Comparison of ENCODE assay signal across 8 cellular contexts in the genomic region with DNA sequence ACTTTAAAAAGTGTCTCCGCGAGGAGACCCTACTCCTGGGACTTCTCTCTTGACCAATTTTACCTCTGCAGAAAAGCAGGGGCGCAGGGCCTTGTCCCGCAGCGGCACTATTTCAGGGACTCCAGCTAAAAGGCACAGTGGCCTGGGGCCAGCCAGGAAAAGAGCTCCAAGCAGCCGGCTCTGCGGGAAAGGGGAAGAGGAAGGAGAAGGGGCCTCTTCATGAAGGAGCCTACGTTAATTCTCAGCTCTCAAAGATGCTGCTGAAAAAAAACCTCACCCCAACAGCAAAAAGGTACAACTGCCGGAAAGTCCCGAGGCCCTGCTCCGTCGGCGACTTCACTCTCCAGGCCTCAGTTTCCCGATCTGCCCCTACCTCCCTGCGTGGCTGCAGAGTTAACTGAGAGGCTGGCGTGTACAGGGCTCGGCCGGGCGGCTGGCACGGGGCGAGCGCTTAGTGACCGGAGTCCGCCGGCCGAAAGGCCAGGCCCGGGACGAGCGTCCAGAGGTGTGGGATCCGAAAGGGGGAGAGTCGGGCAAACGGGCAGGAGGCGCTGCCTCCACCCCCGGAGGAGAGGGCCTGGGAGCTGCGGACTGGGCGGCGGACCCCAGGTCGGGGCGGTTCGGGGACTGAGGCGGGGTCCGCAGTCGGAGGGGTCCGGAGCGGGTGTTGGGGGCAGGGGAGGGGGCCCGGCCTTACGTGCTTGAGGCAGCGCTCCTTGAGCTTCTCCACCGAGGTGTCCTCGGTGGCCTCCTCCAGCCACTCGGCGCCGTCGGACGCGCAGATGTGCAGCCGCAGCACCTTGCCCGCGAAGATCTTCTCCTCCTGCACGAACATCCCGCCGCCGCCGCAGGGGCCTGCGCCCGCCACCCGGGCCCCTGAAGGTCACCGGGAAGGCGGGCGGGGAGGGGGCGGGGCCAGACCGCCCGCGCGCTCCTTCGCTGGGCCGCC. TPM values are rescaled to one million over a fixed set of nuclear protein-coding genes. Genes with fewer than 3 reads are reported as not detected.
A peak's percentile ranks its signal among the peaks of the same experiment; 100 is the strongest.
DNase-seq lines count a peak whose midpoint lies in the region; ATAC-seq and TF ChIP-seq lines count a peak whose summit lies in the region.

No MANE protein-coding gene starts in this region.

- peaks cover 21% of the 10 kb centered on the region for H3K4me1 Mint-ChIP-seq in WTC11

- peak overlapping the region; percentile 68 for H2AFZ ChIP-seq in parathyroid adenoma

- peaks cover 5% of the 10 kb centered on the region for H3K79me2 ChIP-seq in parathyroid adenoma

- H3K9me3 ChIP-seq in AG04450 (ENCODE audit: control insufficient read depth, insufficient read depth, low read length) = no peaks in the 10 kb centered on the region; the same call in 1 of the 2 replicates
- H3K9me3 ChIP-seq in parathyroid adenoma (ENCODE audit: control insufficient read depth, low read length) = no peaks in the 10 kb centered on the region

- no peaks in the 10 kb centered on the region for H3K9me3 Mint-ChIP-seq in WTC11

- no peaks in the 10 kb centered on the region for H3K36me3 Mint-ChIP-seq in WTC11

- H3K27me3 ChIP-seq in AG04450 (ENCODE audit: control insufficient read depth, insufficient read depth, low read length) (peaks cover 11% of the 10 kb centered on the region), parathyroid adenoma (ENCODE audit: control insufficient read depth, insufficient read depth, low read length) (no peaks in the 10 kb centered on the region)

- peak; percentile 18 for ATAC-seq in GM18867 (IDR thresholded peaks at IDR 0.05; ENCODE audit: unreplicated experiment)
- ATAC-seq in HG03469 (IDR thresholded peaks at IDR 0.05; ENCODE audit: unreplicated experiment) = peak; percentile 4
- peak; percentile 38 for ATAC-seq in WTC11

- DNase-seq in AG04450 (ENCODE audit: low read depth, low spot score) = no peak
- no peak for DNase-seq in WTC11 (ENCODE audit: low spot score)
- DNase-seq in glomerular visceral epithelial cell (ENCODE audit: extremely low spot score) = peak; percentile 31
- no peak for DNase-seq in NCI-H2196 (lab: John Stamatoyannopoulos, UW; ENCODE audit: unreplicated experiment)
- no peak for DNase-seq in stimulated activated CD8-positive, alpha-beta memory T cell treated with anti-CD3 and anti-CD28 coated beads, Interleukin-4, amount 100 ng/mL, for 48 hours

- CTCF ChIA-PET in AG04450 (lab: Charles Lee) = interaction anchor here (0.6 to 2.0 kb wide), 3 partner anchors 20 to 163 kb away, joined by 3 to 14 read pairs (median 3); no protein-coding TSS in a partner anchor
- CTCF ChIA-PET in WTC11 (lab: Charles Lee) = interaction anchor here (0.5 to 2.6 kb wide), 19 partner anchors 8 to 307 kb away, joined by 3 to 12 read pairs (median 3); a partner anchor contains a TSS

- TF ChIP-seq CTCF in AG04450 (IDR thresholded peaks at IDR 0.05; ENCODE audit: low read depth, low read length) = no peak
- TF ChIP-seq CTCF in WTC11 (IDR thresholded peaks at IDR 0.05) = no peak
- no peak for TF ChIP-seq CTCF in parathyroid adenoma (IDR thresholded peaks at IDR 0.05)

- POLR2A ChIA-PET in AG04450 (lab: Yijun Ruan, JAX) (interaction anchor here (0.5 kb wide), 1 partner anchor 163 kb away, joined by 3 read pairs; no protein-coding TSS in a partner anchor), WTC11 (lab: Charles Lee) (interaction anchor here (1.0 kb wide), 1 partner anchor 181 kb away, joined by 3 read pairs; no protein-coding TSS in a partner anchor)

- H3K36me3 ChIP-seq in parathyroid adenoma (ENCODE audit: control insufficient read depth, insufficient read depth, low read length) = no peaks in the 10 kb centered on the region

- H3K27ac ChIP-seq in AG04450 (ENCODE audit: low read depth, low read length) (peak overlapping the region; percentile 39), parathyroid adenoma (peak overlapping the region; percentile 57)

- no peaks in the 10 kb centered on the region for H3K27me3 Mint-ChIP-seq in WTC11 (ENCODE audit: low read depth)

- peak overlapping the region; percentile 68 for H3K4me2 ChIP-seq in parathyroid adenoma (ENCODE audit: low read length)

- no peak overlapping the region for H3K27ac Mint-ChIP-seq in WTC11

- peaks cover 3% of the 10 kb centered on the region for H3K4me1 ChIP-seq in parathyroid adenoma

- peak overlapping the region; percentile 23 for H3K9ac ChIP-seq in parathyroid adenoma

- H3K4me3 Mint-ChIP-seq in WTC11 = peak overlapping the region; percentile 85

- H3K4me3 ChIP-seq in AG04450 (ENCODE audit: low read depth, low read length) (peak overlapping the region; percentile 80), parathyroid adenoma (ENCODE audit: low read depth, low read length) (peak overlapping the region; percentile 87)

TF ChIP-seq in WTC11, 78 proteins besides CTCF, POLR2A, EP300 and RAD21:
- TF ChIP-seq FOXP1 (CRISPR knock-in tag; IDR thresholded peaks at IDR 0.05; ENCODE audit: borderline replicate concordance) = 0 out of 2 replicates have a peak, but pooled peaks have one; percentile 42
- TF ChIP-seq, protein P1, sequence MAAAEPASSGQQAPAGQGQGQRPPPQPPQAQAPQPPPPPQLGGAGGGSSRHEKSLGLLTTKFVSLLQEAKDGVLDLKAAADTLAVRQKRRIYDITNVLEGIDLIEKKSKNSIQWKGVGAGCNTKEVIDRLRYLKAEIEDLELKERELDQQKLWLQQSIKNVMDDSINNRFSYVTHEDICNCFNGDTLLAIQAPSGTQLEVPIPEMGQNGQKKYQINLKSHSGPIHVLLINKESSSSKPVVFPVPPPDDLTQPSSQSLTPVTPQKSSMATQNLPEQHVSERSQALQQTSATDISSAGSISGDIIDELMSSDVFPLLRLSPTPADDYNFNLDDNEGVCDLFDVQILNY (CRISPR knock-in tag; IDR thresholded peaks at IDR 0.05) = no peak
- TF ChIP-seq, protein P2, sequence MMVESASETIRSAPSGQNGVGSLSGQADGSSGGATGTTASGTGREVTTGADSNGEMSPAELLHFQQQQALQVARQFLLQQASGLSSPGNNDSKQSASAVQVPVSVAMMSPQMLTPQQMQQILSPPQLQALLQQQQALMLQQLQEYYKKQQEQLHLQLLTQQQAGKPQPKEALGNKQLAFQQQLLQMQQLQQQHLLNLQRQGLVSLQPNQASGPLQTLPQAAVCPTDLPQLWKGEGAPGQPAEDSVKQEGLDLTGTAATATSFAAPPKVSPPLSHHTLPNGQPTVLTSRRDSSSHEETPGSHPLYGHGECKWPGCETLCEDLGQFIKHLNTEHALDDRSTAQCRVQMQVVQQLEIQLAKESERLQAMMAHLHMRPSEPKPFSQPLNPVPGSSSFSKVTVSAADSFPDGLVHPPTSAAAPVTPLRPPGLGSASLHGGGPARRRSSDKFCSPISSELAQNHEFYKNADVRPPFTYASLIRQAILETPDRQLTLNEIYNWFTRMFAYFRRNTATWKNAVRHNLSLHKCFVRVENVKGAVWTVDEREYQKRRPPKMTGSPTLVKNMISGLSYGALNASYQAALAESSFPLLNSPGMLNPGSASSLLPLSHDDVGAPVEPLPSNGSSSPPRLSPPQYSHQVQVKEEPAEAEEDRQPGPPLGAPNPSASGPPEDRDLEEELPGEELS (CRISPR knock-in tag; IDR thresholded peaks at IDR 0.05) = peak; percentile 72; the same call in 1 of the 2 replicates

RNA-seq across cellular contexts. Expression of a gene that starts 0.6 kb away (rescaled TPM):
- 33.6 and 35.8 TPM in 2 replicates for polyA plus RNA-seq in AG04450 (2011; rRNA removed)
- polyA minus RNA-seq in AG04450 (2011; rRNA and poly(A)+ RNA removed) = 16.6 and 20.7 TPM in 2 replicates
- total RNA-seq in WTC11 (2021) = 46.4 to 55.6 TPM (median 53.3 TPM) in 3 replicates

RNA-seq across cellular contexts. Expression of a gene that starts 53.3 kb away (rescaled TPM):
- 7.8 and 9.5 TPM in 2 replicates for polyA plus RNA-seq in AG04450 (2011; rRNA removed)
- polyA minus RNA-seq in AG04450 (2011; rRNA and poly(A)+ RNA removed) = 93.8 and 98.0 TPM in 2 replicates
- total RNA-seq in WTC11 (2021) = 33.5 to 40.5 TPM (median 35.8 TPM) in 3 replicates
